ENCODE assay signal across 1 cellular context in the genomic region with DNA sequence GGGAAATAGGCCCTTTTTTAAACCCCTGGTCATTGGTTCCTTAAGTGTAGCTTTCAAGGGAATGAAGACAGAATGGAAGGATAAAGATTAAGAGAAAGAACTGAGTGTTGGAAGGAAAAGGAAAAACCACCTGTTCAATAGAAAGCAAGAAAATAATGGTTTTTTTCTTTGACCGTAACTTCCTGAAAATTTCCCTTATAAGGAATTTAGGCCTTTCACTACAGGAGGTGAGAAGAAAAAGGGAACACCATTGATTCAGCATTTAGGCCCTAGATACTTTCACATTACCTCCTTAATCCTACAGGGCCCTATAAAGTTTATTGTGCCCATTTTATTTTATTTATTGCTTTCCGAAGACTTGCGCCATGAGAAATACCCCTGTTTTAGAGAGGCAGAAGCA.
TF ChIP-seq lines count a peak whose summit lies in the region.

No MANE protein-coding gene starts in this region.

TF ChIP-seq in GM23338, 12 proteins besides CTCF, POLR2A, EP300 and RAD21 (continued from another document):
- no peak for TF ChIP-seq ZNF331 (CRISPR knock-in tag; IDR thresholded peaks at IDR 0.05; ENCODE audit: low read depth)
- no peak for TF ChIP-seq CREB1 (CRISPR knock-in tag; IDR thresholded peaks at IDR 0.05; ENCODE audit: low read depth)
- no peak for TF ChIP-seq JUNB (IDR thresholded peaks at IDR 0.05; ENCODE audit: unreplicated experiment)
